In genomic region chr20:8254911-8255582, GRCh38 we compare ENCODE assay signal across 35 cellular contexts.
A peak's percentile ranks its signal among the peaks of the same experiment; 100 is the strongest.
DNase-seq lines count a peak whose midpoint lies in the region; ATAC-seq, FAIRE-seq and TF ChIP-seq lines count a peak whose summit lies in the region.
"Had no signal": no experiment of that assay in that cellular context is flagged by ENCODE, and none has a peak within 500 bp of the region (broad histone marks: within the 10 kb centered on the region; RNA-seq: fewer than 3 reads in every experiment).

No MANE protein-coding gene starts in this region.

- peaks cover 9% of the 10 kb centered on the region for H3K36me3 Mint-ChIP-seq in HFFc6 (ENCODE audit: low read depth)
- H3K36me3 Mint-ChIP-seq: activated naive CD8-positive, alpha-beta T cell treated with anti-CD3 and anti-CD28 coated beads for 36 hours; neural progenitor cell had no signal

- H3K27ac Mint-ChIP-seq in HFFc6: peak overlapping the region; percentile 16
- H3K27ac Mint-ChIP-seq: activated B cell treated with CpG ODN at 0.5 μM for 24 hours; activated naive CD8-positive, alpha-beta T cell treated with anti-CD3 and anti-CD28 coated beads for 36 hours; activated T-cell treated with anti-CD3 and anti-CD28 coated beads, Interleukin-2, amount 50 U/mL, for 24 hours; GM23338; neural progenitor cell; T-helper 1 cell treated with Interleukin-12 subunit alpha and Interleukin-12 subunit beta and Interleukin-4 antibody, amounts not matched to agents 30 μg/mL and 1 μg/mL, for 36 hours had no signal

- H3K36me3 ChIP-seq in endothelial cell of umbilical vein (ENCODE audit: control insufficient read depth in 2 of 2, extremely low read depth in 1 of 2, insufficient read depth in 2 of 2, low read length in 2 of 2): no peaks in the 10 kb centered on the region
- H3K36me3 ChIP-seq: ascending aorta; BLaER1 treated with 17β-estradiol and CSF1 and Interleukin-3, amounts not matched to agents 10 nM and 100 nM; left lung; neural progenitor cell; stomach; uterus had no signal

- intact Hi-C loops in endothelial cell of umbilical vein (cut with micrococcal nuclease): loop anchor here (5.0 kb wide), 1 partner anchor 103 kb away; no protein-coding TSS in a partner anchor

- peak; percentile 19 for DNase-seq in AG08396 (ENCODE audit: low spot score)
- peak; percentile 48 for DNase-seq in HFFc6
- peak; percentile 28 for DNase-seq in endothelial cell of umbilical vein (ENCODE audit: low read depth, low spot score)
- DNase-seq in iris pigment epithelial cell (ENCODE audit: low read depth): peak; percentile 92
- DNase-seq in GM10266 (ENCODE audit: extremely low spot score): no peak
- DNase-seq in NCI-H1694 treated with DMSO at 0.1 percent for 48 hours (lab: John Stamatoyannopoulos, UW): no peak
- DNase-seq: ACHN; activated B cell treated with CpG ODN at 0.5 μM for 24 hours; activated CD4-positive, alpha-beta T cell treated with anti-CD3 and anti-CD28 coated beads, Interleukin-2, amount 50 U/mL, for 1 hour; activated gamma-delta T cell; activated naive CD8-positive, alpha-beta T cell treated with anti-CD3 and anti-CD28 coated beads for 36 hours; activated T-cell treated with anti-CD3 and anti-CD28 coated beads, Interleukin-2, amount 50 U/mL, for 24 hours; GDM1; head of caudate nucleus; islet precursor cell; KBM-7; left lung; NCI-H1105; NCI-H1930; NCI-H2227 treated with DMSO at 0.1 percent for 48 hours; NK-92 treated with Interleukin-12 subunit alpha and Interleukin-12 subunit beta, amount 100 ng/mL, for 24 hours; PC-9; right cardiac atrium; stimulated activated CD4-positive, alpha-beta T cell treated with anti-CD3 and anti-CD28 coated beads, Interleukin-12 subunit alpha, Interleukin-12 subunit beta, amount 100 ng/mL, for 4 hours; stimulated activated CD4-positive, alpha-beta T cell treated with anti-CD3 and anti-CD28 coated beads, Interleukin-4, amount 100 ng/mL, for 1 hour; stomach; uterus had no signal

- no peak overlapping the region for H3K4me3 ChIP-seq in endothelial cell of umbilical vein (replicated peaks in 1 of 3; ENCODE audit: insufficient read depth in 1 of 3, low read depth in 1 of 3, low read length in 3 of 3)
- H3K4me3 ChIP-seq: ascending aorta; BLaER1 treated with 17β-estradiol and CSF1 and Interleukin-3, amounts not matched to agents 10 nM and 100 nM; GM23338; left lung; neural progenitor cell; PC-9; SK-N-MC; stomach; uterus had no signal

- no peaks in the 10 kb centered on the region for H3K9me1 ChIP-seq in endothelial cell of umbilical vein (replicated peaks; ENCODE audit: control insufficient read depth, extremely low read depth, insufficient read depth, low read length)

- dilution Hi-C loops in endothelial cell of umbilical vein (cut with MboI; ENCODE audit: extremely low pct_ligation_motif_present, low sequenced_read_pairs): no loop called here

- POLR2A ChIA-PET in endothelial cell of umbilical vein (lab: Charles Lee): no interaction called here

- CTCF ChIA-PET in endothelial cell of umbilical vein (lab: Charles Lee): interaction anchor here (0.6 to 1.0 kb wide), 2 partner anchors 93 to 504 kb away, joined by 4 read pairs; no protein-coding TSS in a partner anchor

- no peaks in the 10 kb centered on the region for H3K79me2 ChIP-seq in endothelial cell of umbilical vein (ENCODE audit: control insufficient read depth, insufficient read depth, low read length)

- no peak overlapping the region for H3K4me2 ChIP-seq in endothelial cell of umbilical vein (ENCODE audit: insufficient read depth, low read length)
- H3K4me2 ChIP-seq: GM23338, neural progenitor cell, PC-9 had no signal

- no peaks in the 10 kb centered on the region for H3K9me3 Mint-ChIP-seq in HFFc6
- H3K9me3 Mint-ChIP-seq: activated B cell treated with CpG ODN at 0.5 μM for 24 hours; activated naive CD8-positive, alpha-beta T cell treated with anti-CD3 and anti-CD28 coated beads for 36 hours; activated T-cell treated with anti-CD3 and anti-CD28 coated beads, Interleukin-2, amount 50 U/mL, for 24 hours; GM23338; T-helper 1 cell treated with Interleukin-12 subunit alpha and Interleukin-12 subunit beta and Interleukin-4 antibody, amounts not matched to agents 30 μg/mL and 1 μg/mL, for 36 hours had no signal

- H3K27me3 Mint-ChIP-seq in HFFc6 (ENCODE audit: insufficient read depth): no peaks in the 10 kb centered on the region
- H3K27me3 Mint-ChIP-seq: activated B cell treated with CpG ODN at 0.5 μM for 24 hours; activated naive CD8-positive, alpha-beta T cell treated with anti-CD3 and anti-CD28 coated beads for 36 hours; activated T-cell treated with anti-CD3 and anti-CD28 coated beads, Interleukin-2, amount 50 U/mL, for 24 hours had no signal

- H3K4me1 Mint-ChIP-seq in HFFc6 (ENCODE audit: low read depth): peaks cover 52% of the 10 kb centered on the region
- H3K4me1 Mint-ChIP-seq: activated B cell treated with CpG ODN at 0.5 μM for 24 hours, GM23338 had no signal

- TF ChIP-seq CTCF in HFFc6 (IDR thresholded peaks at IDR 0.05) (no peak), endothelial cell of umbilical vein (IDR thresholded peaks at IDR 0.05; ENCODE audit: extremely low read depth in 1 of 2, insufficient read depth in 1 of 2, low read depth in 1 of 2, low read length in 2 of 2) (no peak), GM10266 (IDR thresholded peaks at IDR 0.05; ENCODE audit: control insufficient read depth, insufficient read depth, low read depth, missing control alignments) (no peak)

- H3K27ac ChIP-seq in endothelial cell of umbilical vein (ENCODE audit: insufficient read depth, low read depth, low read length): no peak overlapping the region
- H3K27ac ChIP-seq: ascending aorta; BLaER1 treated with 17β-estradiol and CSF1 and Interleukin-3, amounts not matched to agents 10 nM and 100 nM; left lung; neural progenitor cell; PC-9; SK-N-MC; stomach; uterus had no signal

- no peak overlapping the region for H2AFZ ChIP-seq in endothelial cell of umbilical vein (ENCODE audit: low read depth, low read length)
- H2AFZ ChIP-seq: GM23338, neural progenitor cell, PC-9 had no signal

- peaks cover 5% of the 10 kb centered on the region for H3K4me1 ChIP-seq in endothelial cell of umbilical vein (ENCODE audit: control insufficient read depth, extremely low read depth, insufficient read depth, low read length)
- H3K4me1 ChIP-seq: ascending aorta, left lung, neural progenitor cell, uterus had no signal

- FAIRE-seq in endothelial cell of umbilical vein (lab: Jason Lieb, UNC): no peak

- H4K20me1 ChIP-seq in endothelial cell of umbilical vein (replicated peaks; ENCODE audit: control insufficient read depth, extremely low read depth, insufficient read depth, low read length): no peaks in the 10 kb centered on the region
- H4K20me1 ChIP-seq: BLaER1 treated with 17β-estradiol and CSF1 and Interleukin-3, amounts not matched to agents 10 nM and 100 nM had no signal

- H3K9ac ChIP-seq in endothelial cell of umbilical vein (replicated peaks; ENCODE audit: extremely low read depth, insufficient read depth, low read length): no peak overlapping the region
- H3K9ac ChIP-seq: BLaER1 treated with 17β-estradiol and CSF1 and Interleukin-3, amounts not matched to agents 10 nM and 100 nM; neural progenitor cell had no signal

- H3K4me3 Mint-ChIP-seq in HFFc6: peak overlapping the region; percentile 16; the same call in 1 of the 2 replicates
- H3K4me3 Mint-ChIP-seq: activated B cell treated with CpG ODN at 0.5 μM for 24 hours; activated naive CD8-positive, alpha-beta T cell treated with anti-CD3 and anti-CD28 coated beads for 36 hours; activated T-cell treated with anti-CD3 and anti-CD28 coated beads, Interleukin-2, amount 50 U/mL, for 24 hours; GM23338; neural progenitor cell; T-helper 1 cell treated with Interleukin-12 subunit alpha and Interleukin-12 subunit beta and Interleukin-4 antibody, amounts not matched to agents 30 μg/mL and 1 μg/mL, for 36 hours had no signal

- no TSS peak for BruUV-seq in endothelial cell of umbilical vein (replicated peaks; lab: Mats Ljungman, UMichigan)

- no peaks in the 10 kb centered on the region for H3K27me3 ChIP-seq in endothelial cell of umbilical vein (ENCODE audit: control insufficient read depth in 2 of 2, insufficient read depth in 2 of 2, low read length in 2 of 2)
- H3K27me3 ChIP-seq: ascending aorta; BLaER1 treated with 17β-estradiol and CSF1 and Interleukin-3, amounts not matched to agents 10 nM and 100 nM; left lung; neural progenitor cell; stomach; uterus had no signal

- TF ChIP-seq POLR2A in endothelial cell of umbilical vein (IDR thresholded peaks at IDR 0.05; ENCODE audit: low read depth, low read length): no peak

- ATAC-seq in HG02678 (IDR thresholded peaks at IDR 0.05; ENCODE audit: unreplicated experiment): no peak
- ATAC-seq in activated CD4-positive, CD25-positive, alpha-beta regulatory T cell treated with anti-CD3 and anti-CD28 coated beads, Interleukin-2, amount 50 U/mL, for 24 hours: no peak
- ATAC-seq: GM23338, right cardiac atrium had no signal

- H3K9me3 ChIP-seq in endothelial cell of umbilical vein (replicated peaks; ENCODE audit: control insufficient read depth, insufficient read depth, low read length): no peaks in the 10 kb centered on the region
- H3K9me3 ChIP-seq: ascending aorta, left lung, stomach, uterus had no signal

TF ChIP-seq in endothelial cell of umbilical vein, 7 proteins besides CTCF, POLR2A, EP300 and RAD21:
- TF ChIP-seq POLR2AphosphoS5 (IDR thresholded peaks at IDR 0.05; ENCODE audit: insufficient read depth, low read depth, low read length): no peak
- TF ChIP-seq FOS (IDR thresholded peaks at IDR 0.05; ENCODE audit: borderline replicate concordance, insufficient read depth, low read length): peak; percentile 11
- no peak for TF ChIP-seq GATA2 (IDR thresholded peaks at IDR 0.05; ENCODE audit: insufficient read depth, insufficient read length, low read depth, low read length)
- TF ChIP-seq MAX (IDR thresholded peaks at IDR 0.05; ENCODE audit: insufficient read depth, insufficient read length): no peak
- TF ChIP-seq MYC (IDR thresholded peaks at IDR 0.05; ENCODE audit: low read depth, low read length): no peak
- no peak for TF ChIP-seq JUN (IDR thresholded peaks at IDR 0.05; ENCODE audit: borderline replicate concordance, insufficient read depth, insufficient read length, low read depth)

Comparison
In these comparisons a context has a peak if more than half of its experiments do, and no peak if none do; other contexts are left out.
1. DNase-seq: peak in AG08396 (single experiment), HFFc6 (single experiment), endothelial cell of umbilical vein (single experiment) and iris pigment epithelial cell (single experiment); none in GM10266 (single experiment) and NCI-H1694 treated with DMSO at 0.1 percent for 48 hours (single experiment).